ENCODE assay signal across 18 cellular contexts in the genomic region with DNA sequence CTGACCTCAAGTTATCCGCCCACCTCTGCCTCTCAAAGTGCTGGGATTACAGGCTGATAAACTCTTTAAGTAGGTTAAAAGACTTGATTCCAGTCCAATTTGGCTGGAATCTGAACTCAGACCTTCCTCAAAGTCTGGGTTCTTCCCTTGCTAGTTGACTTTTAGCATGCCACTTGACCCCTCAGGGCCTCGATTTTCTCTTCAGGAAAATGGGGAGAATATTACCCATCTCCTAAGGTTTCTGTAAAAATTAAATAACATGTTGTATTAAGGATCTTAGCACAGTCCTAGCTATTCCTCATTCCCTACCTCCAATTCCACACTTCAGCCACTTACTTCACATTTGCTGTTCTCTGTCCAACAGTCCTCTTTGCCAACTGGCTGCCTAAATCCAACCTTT. TPM values are rescaled to one million over a fixed set of nuclear protein-coding genes. Genes with fewer than 3 reads are reported as not detected.
DNase-seq lines count a peak whose midpoint lies in the region; ATAC-seq, FAIRE-seq and TF ChIP-seq lines count a peak whose summit lies in the region.
"Had no signal": no experiment of that assay in that cellular context is flagged by ENCODE, and none has a peak within 500 bp of the region (broad histone marks: within the 10 kb centered on the region; RNA-seq: fewer than 3 reads in every experiment).

No MANE protein-coding gene starts in this region.

- CTCF ChIA-PET in MCF 10A (lab: Yijun Ruan, JAX): interaction anchor here (0.8 to 1.0 kb wide), 2 partner anchors 82 to 523 kb away, joined by 4 to 5 read pairs; no protein-coding TSS in a partner anchor
- CTCF ChIA-PET in GM12878 (lab: Yijun Ruan, JAX): interaction anchor here (0.8 to 1.2 kb wide), 3 partner anchors 22 to 368 kb away, joined by 3 to 4 read pairs (median 3); no protein-coding TSS in a partner anchor

- H3K4me2 ChIP-seq in GM12878 (ENCODE audit: control insufficient read depth, insufficient read depth): peak overlapping the region; percentile 86

- in situ Hi-C loops in GM12878 (cut with MboI): no loop called here

- H3K79me2 ChIP-seq in GM12878 (ENCODE audit: control insufficient read depth, insufficient read depth, low read length): peaks cover 30% of the 10 kb centered on the region

- H3K27ac Mint-ChIP-seq in MCF 10A (ENCODE audit: low read depth, unreplicated experiment): peak overlapping the region; percentile 27
- H3K27ac Mint-ChIP-seq in mesothelial cell of epicardium: peak overlapping the region; percentile 3
- H3K27ac Mint-ChIP-seq: memory B cell had no signal

- no peak overlapping the region for H3K9ac ChIP-seq in GM12878 (ENCODE audit: control insufficient read depth, insufficient read depth, low read length)

- H3K4me3 ChIP-seq in breast epithelium: peak overlapping the region in 1 of 3 donors; percentile 85
- H3K4me3 ChIP-seq in GM12878: no peak overlapping the region; the same call in 1 of the 2 replicates
- no peak overlapping the region for H3K4me3 ChIP-seq in suprapubic skin

- no peak for ATAC-seq in GM12878
- no peak for ATAC-seq in GM18505 (IDR thresholded peaks at IDR 0.05; ENCODE audit: unreplicated experiment)
- ATAC-seq: activated CD4-positive, alpha-beta T cell treated with anti-CD3 and anti-CD28 coated beads for 36 hours; Right ventricle myocardium inferior had no signal

- no peak for FAIRE-seq in GM12878 (lab: Jason Lieb, UNC)
- FAIRE-seq: GM12892 had no signal

- SMC1A ChIA-PET in GM12878 (lab: Charles Lee; ENCODE audit: uncharacterized antibody, unreplicated experiment): no interaction called here

- no peaks in the 10 kb centered on the region for H3K27me3 Mint-ChIP-seq in MCF 10A (ENCODE audit: insufficient read depth, unreplicated experiment)
- H3K27me3 Mint-ChIP-seq in mesothelial cell of epicardium (ENCODE audit: low read depth): no peaks in the 10 kb centered on the region
- H3K27me3 Mint-ChIP-seq: activated CD4-positive, alpha-beta T cell treated with anti-CD3 and anti-CD28 coated beads for 36 hours; activated naive CD8-positive, alpha-beta T cell; memory B cell had no signal

- H4K20me1 ChIP-seq in GM12878 (ENCODE audit: control insufficient read depth, insufficient read depth): no peaks in the 10 kb centered on the region

- no peak for TF ChIP-seq RAD21 in GM12878 (IDR thresholded peaks at IDR 0.05; ENCODE audit: insufficient read depth, low read depth, low read length)

- 75% methylated on average over 2 of the region's 2 CpGs for WGBS in GM12878 (ENCODE audit: insufficient coverage, insufficient replicate concordance, low lambda C conversion rate, missing lambda C conversion rate)
- 61% methylated on average over 2 of the region's 2 CpGs for WGBS in suprapubic skin

- no peak for TF ChIP-seq EP300 in GM12878 (IDR thresholded peaks at IDR 0.05; ENCODE audit: borderline replicate concordance in 1 of 2, control insufficient read depth in 1 of 2, low read depth in 2 of 2, low read length in 2 of 2)
- TF ChIP-seq EP300 in suprapubic skin (IDR thresholded peaks at IDR 0.05): no peak

- POLR2A ChIA-PET in MCF 10A (lab: Yijun Ruan, JAX) (interaction anchor here (0.7 to 1.4 kb wide), 3 partner anchors 11 to 991 kb away, joined by 3 to 9 read pairs (median 4); partner anchors contain the start of gene NUPR1), GM12878 (lab: Charles Lee) (no interaction called here)

- intact Hi-C loops in MCF 10A (cut with micrococcal nuclease): no loop called here
- intact Hi-C loops in breast epithelium (cut with DNase I; ENCODE audit: low total_unique reads): no loop called here
- intact Hi-C loops in GM12878 (cut with micrococcal nuclease; ENCODE audit: unreplicated experiment): no loop called here

- H3K4me3 Mint-ChIP-seq in MCF 10A (ENCODE audit: unreplicated experiment): peak overlapping the region; percentile 100
- peak overlapping the region; percentile 97 for H3K4me3 Mint-ChIP-seq in mesothelial cell of epicardium
- H3K4me3 Mint-ChIP-seq: memory B cell had no signal

- DNase-seq in MCF 10A (ENCODE audit: unreplicated experiment) (no peak), breast epithelium (ENCODE audit: low spot score in 2 of 2) (no peak), GM12878 (ENCODE audit: low read depth, low spot score) (no peak), mesothelial cell of epicardium (ENCODE audit: low spot score in 2 of 2, unreplicated experiment in 2 of 2) (no peak), suprapubic skin (ENCODE audit: low spot score in 2 of 2) (no peak), SKM-1 (lab: John Stamatoyannopoulos, UW; ENCODE audit: unreplicated experiment) (no peak), dedifferentiated amniotic fluid mesenchymal stem cell (ENCODE audit: extremely low spot score) (no peak)
- DNase-seq: Caco-2, H7, T1000, upper lobe of left lung had no signal

- peaks cover 47% of the 10 kb centered on the region for H3K36me3 Mint-ChIP-seq in MCF 10A (ENCODE audit: insufficient read depth, unreplicated experiment)
- peaks cover 17% of the 10 kb centered on the region for H3K36me3 Mint-ChIP-seq in mesothelial cell of epicardium

- H3K4me1 Mint-ChIP-seq in MCF 10A (ENCODE audit: insufficient read depth, unreplicated experiment) (peaks cover 39% of the 10 kb centered on the region), mesothelial cell of epicardium (peaks cover 41% of the 10 kb centered on the region)

- H3K9me3 ChIP-seq in breast epithelium: no peaks in the 10 kb centered on the region
- H3K9me3 ChIP-seq in GM12878 (replicated peaks; ENCODE audit: control insufficient read depth, insufficient read depth, low read length): no peaks in the 10 kb centered on the region
- no peaks in the 10 kb centered on the region for H3K9me3 ChIP-seq in suprapubic skin
- H3K9me3 ChIP-seq: Caco-2, upper lobe of left lung had no signal

- no peaks in the 10 kb centered on the region for H3K36me3 ChIP-seq in breast epithelium
- H3K36me3 ChIP-seq in GM12878 (ENCODE audit: control insufficient read depth in 2 of 2, insufficient read depth in 2 of 2, low read length in 1 of 2): peaks cover under 1 to 5% of the 10 kb centered on the region in 2 experiments; a peak in 3 of 4 replicates
- H3K36me3 ChIP-seq in suprapubic skin: peaks cover 24% of the 10 kb centered on the region

- no peak for TF ChIP-seq CTCF in MCF 10A (IDR thresholded peaks at IDR 0.05; ENCODE audit: unreplicated experiment)
- TF ChIP-seq CTCF in breast epithelium (IDR thresholded peaks at IDR 0.05): no peak
- no peak for TF ChIP-seq CTCF in GM12878 (IDR thresholded peaks at IDR 0.05 in 2 of 3, conservative IDR thresholded peaks at IDR 0.05 in 1 of 3; ENCODE audit: control insufficient read depth in 2 of 3, extremely low read depth in 1 of 3, insufficient read depth in 1 of 3, low read depth in 3 of 3, low read length in 3 of 3)
- no peak for TF ChIP-seq CTCF in mesothelial cell of epicardium (IDR thresholded peaks at IDR 0.05; ENCODE audit: unreplicated experiment)
- TF ChIP-seq CTCF in suprapubic skin (IDR thresholded peaks at IDR 0.05): no peak

- BruUV-seq in MCF 10A (replicated peaks; lab: Mats Ljungman, UMichigan) (no TSS peak), GM12878 (replicated peaks; lab: Mats Ljungman, UMichigan) (no TSS peak)

- H2AFZ ChIP-seq in GM12878 (ENCODE audit: control insufficient read depth, low read depth, low read length): no peak overlapping the region

- no peaks in the 10 kb centered on the region for H3K27me3 ChIP-seq in breast epithelium
- H3K27me3 ChIP-seq in GM12878 (replicated peaks in 1 of 2; ENCODE audit: control insufficient read depth in 2 of 2, insufficient read depth in 2 of 2, low read length in 1 of 2): no peaks in the 10 kb centered on the region
- no peaks in the 10 kb centered on the region for H3K27me3 ChIP-seq in suprapubic skin
- H3K27me3 ChIP-seq: cardiac muscle cell, upper lobe of left lung had no signal

- H3K4me1 ChIP-seq in breast epithelium (peaks cover 4 to 5% of the 10 kb centered on the region in 2 donors), GM12878 (ENCODE audit: control insufficient read depth, insufficient read depth, low read length) (peaks cover 23% of the 10 kb centered on the region), suprapubic skin (peaks cover 51% of the 10 kb centered on the region)

- no peaks in the 10 kb centered on the region for H3K9me3 Mint-ChIP-seq in MCF 10A (ENCODE audit: unreplicated experiment)
- no peaks in the 10 kb centered on the region for H3K9me3 Mint-ChIP-seq in mesothelial cell of epicardium
- H3K9me3 Mint-ChIP-seq: memory B cell had no signal

- H3K27ac ChIP-seq in breast epithelium (no peak overlapping the region), GM12878 (ENCODE audit: control insufficient read depth, insufficient read depth) (no peak overlapping the region), suprapubic skin (peak overlapping the region; percentile 53)

- TF ChIP-seq POLR2A in breast epithelium (IDR thresholded peaks at IDR 0.05) (no peak), GM12878 (IDR thresholded peaks at IDR 0.05; ENCODE audit: low read depth, low read length) (no peak), suprapubic skin (IDR thresholded peaks at IDR 0.05) (no peak), GM18505 (IDR thresholded peaks at IDR 0.05; ENCODE audit: borderline replicate concordance, extremely low read depth, insufficient read depth, insufficient read length) (no peak)

- RAD21 ChIA-PET in GM12878 (lab: Charles Lee; ENCODE audit: unreplicated experiment): interaction anchor here (1.1 kb wide), 1 partner anchor 180 kb away, joined by 3 read pairs; no protein-coding TSS in a partner anchor

RNA-seq across cellular contexts. Expression of gene GTF3C1, which starts 1.9 kb away (rescaled TPM):
- total RNA-seq in MCF 10A (2022) (38.1 and 52.3 TPM in 2 replicates), breast epithelium (10 to 100 TPM; 31.2 to 44.6 (median 37.4) TPM), GM12878 (2014; rRNA removed) (40.5 and 46.4 TPM in 2 replicates), GM12878 (2014; rRNA removed; fragmentation: Illumina TruSeq; extraction: Trizol) (22.9 and 26.7 TPM in 2 replicates), GM12878 (2021) (54.2 and 60.9 TPM in 2 replicates), mesothelial cell of epicardium (120 to 131 TPM (median 123 TPM) in 3 replicates), suprapubic skin (100 to 1,000 TPM; 129 to 276 (median 181) TPM)
- total RNA-seq in GM12878 (2013; cell fraction: nucleolus; rRNA removed): 116 and 127 TPM in 2 replicates
- polyA plus RNA-seq in GM12878 (2011; ENCODE audit: low read depth): 14.8 TPM
- polyA plus RNA-seq in GM12878 (2011; rRNA removed) (9.8 and 19.0 TPM in 2 replicates), GM12878 (2014; fragmentation: Illumina TruSeq; extraction: Trizol) (18.8 and 38.7 TPM in 2 replicates), GM12878 (2014; fragmentation: Nextera tagmentation; extraction: Ambion mirVana) (1 to 10 TPM in 1 of 2 experiments, under 1 TPM in 1; 0.98 to 5.4 TPM), GM12878 (2014; rRNA removed) (35.2 and 51.9 TPM in 2 replicates), GM12878 (2016; fragmentation: Nextera tagmentation; extraction: Ambion mirVana) (10 to 100 TPM; 33.3 to 35.9 TPM)
- polyA plus RNA-seq in GM12878 (2011; cell fraction: cytosol; rRNA removed): 28.7 and 33.0 TPM in 2 replicates
- polyA plus RNA-seq in GM12878 (2011; cell fraction: nucleus; rRNA removed): 89.6 and 124 TPM in 2 replicates
- polyA plus RNA-seq in GM12878 (2012): 30.1 and 34.8 TPM in 2 replicates
- polyA minus RNA-seq in GM12878 (2011; rRNA and poly(A)+ RNA removed): 36.5 and 48.5 TPM in 2 replicates
- polyA minus RNA-seq in GM12878 (2011; cell fraction: cytosol; rRNA and poly(A)+ RNA removed): 32.9 and 35.9 TPM in 2 replicates
- 29.0 and 40.9 TPM in 2 replicates for polyA minus RNA-seq in GM12878 (2011; cell fraction: nucleus; rRNA and poly(A)+ RNA removed)

RNA-seq across cellular contexts. Expression of gene KATNIP, which starts 2.1 kb away (rescaled TPM):
- total RNA-seq in MCF 10A (2022): 21.3 and 36.5 TPM in 2 replicates
- total RNA-seq in breast epithelium: 10 to 100 TPM; 14.4 to 46.9 (median 31.6) TPM
- total RNA-seq in GM12878 (2013; cell fraction: nucleolus; rRNA removed): 52.2 and 56.3 TPM in 2 replicates
- total RNA-seq in GM12878 (2014; rRNA removed): 8.0 and 8.2 TPM in 2 replicates
- total RNA-seq in GM12878 (2014; rRNA removed; fragmentation: Illumina TruSeq; extraction: Trizol): 8.2 and 9.7 TPM in 2 replicates
- total RNA-seq in GM12878 (2021): 9.7 and 13.8 TPM in 2 replicates
- 3.0 TPM for polyA plus RNA-seq in GM12878 (2011; ENCODE audit: low read depth)
- 6.6 and 9.6 TPM in 2 replicates for polyA plus RNA-seq in GM12878 (2011; rRNA removed)
- polyA plus RNA-seq in GM12878 (2011; cell fraction: cytosol; rRNA removed): 8.3 and 11.1 TPM in 2 replicates
- polyA plus RNA-seq in GM12878 (2011; cell fraction: nucleus; rRNA removed): 47.8 and 54.0 TPM in 2 replicates
- polyA plus RNA-seq in GM12878 (2012): 5.5 and 7.5 TPM in 2 replicates
- 9.7 and 11.4 TPM in 2 replicates for polyA plus RNA-seq in GM12878 (2014; fragmentation: Illumina TruSeq; extraction: Trizol)
- polyA plus RNA-seq in GM12878 (2014; fragmentation: Nextera tagmentation; extraction: Ambion mirVana): 1 to 10 TPM; 1.6 to 2.5 TPM
- polyA plus RNA-seq in GM12878 (2014; rRNA removed): 7.2 and 9.0 TPM in 2 replicates
- 10 to 100 TPM in 1 of 2 experiments, 1 to 10 TPM in 1; 8.6 to 10.7 TPM for polyA plus RNA-seq in GM12878 (2016; fragmentation: Nextera tagmentation; extraction: Ambion mirVana)
- 19.4 and 20.6 TPM in 2 replicates for polyA minus RNA-seq in GM12878 (2011; rRNA and poly(A)+ RNA removed)
- polyA minus RNA-seq in GM12878 (2011; cell fraction: cytosol; rRNA and poly(A)+ RNA removed): 2.7 and 4.6 TPM in 2 replicates
- polyA minus RNA-seq in GM12878 (2011; cell fraction: nucleus; rRNA and poly(A)+ RNA removed): 16.0 and 32.2 TPM in 2 replicates
- total RNA-seq in mesothelial cell of epicardium: 33.7 to 38.8 TPM (median 36.5 TPM) in 3 replicates
- total RNA-seq in suprapubic skin: 10 to 100 TPM; 27.6 to 52.7 (median 32.1) TPM
